In the genomic region with DNA sequence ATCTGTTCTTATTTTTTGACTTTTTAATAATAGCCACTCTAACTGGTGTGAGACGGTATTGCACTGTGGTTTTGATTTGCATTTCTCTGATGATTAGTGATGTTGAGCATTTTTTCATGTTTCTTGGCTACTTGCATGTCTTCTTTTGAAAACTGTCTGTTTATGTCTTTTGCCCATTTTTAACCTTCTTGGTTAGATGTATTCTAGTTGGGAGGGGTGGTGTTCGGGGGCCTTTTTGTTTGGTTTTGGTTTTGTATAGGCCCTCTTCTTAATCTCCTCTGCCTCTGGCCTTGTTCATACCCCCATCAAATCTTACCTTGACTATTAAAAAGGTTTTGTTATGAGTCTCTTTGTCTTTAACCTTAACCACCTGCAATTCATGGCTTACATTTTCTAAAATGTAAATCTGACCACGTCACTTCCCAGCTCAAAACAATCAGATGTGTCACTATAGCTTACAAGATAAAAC, we compare ENCODE assay signal across 19 cellular contexts.
DNase-seq lines count a peak whose midpoint lies in the region; ATAC-seq, FAIRE-seq and TF ChIP-seq lines count a peak whose summit lies in the region.
"Had no signal": no experiment of that assay in that cellular context is flagged by ENCODE, and none has a peak within 500 bp of the region (broad histone marks: within the 10 kb centered on the region; RNA-seq: fewer than 3 reads in every experiment).

No MANE protein-coding gene starts in this region.

- H2BK15ac ChIP-seq in neuronal stem cell (ENCODE audit: low read length) = no peak overlapping the region

- CTCF ChIA-PET in HepG2 (lab: Yijun Ruan, JAX; ENCODE audit: low intra/inter-chr PET ratio, low total read pairs) = no interaction called here

- no TSS peak for BruUV-seq in HepG2 (replicated peaks; lab: Mats Ljungman, UMichigan)

- H3K79me1 ChIP-seq in neuronal stem cell (ENCODE audit: low read depth, low read length) = no peaks in the 10 kb centered on the region

- no peak overlapping the region for H3K4ac ChIP-seq in neuronal stem cell (ENCODE audit: low read length)

- no peak overlapping the region for H2BK5ac ChIP-seq in neuronal stem cell (ENCODE audit: low read length)

- H3K4me3 ChIP-seq in HepG2 (replicated peaks in 1 of 3; ENCODE audit: insufficient read depth in 1 of 3, low read depth in 2 of 3, low read length in 3 of 3) = no peak overlapping the region
- H3K4me3 ChIP-seq in right lobe of liver = no peak overlapping the region
- H3K4me3 ChIP-seq in Karpas-422 (ENCODE audit: low read length) = no peak overlapping the region
- no peak overlapping the region for H3K4me3 ChIP-seq in neuronal stem cell (ENCODE audit: low read length in 2 of 2)
- H3K4me3 ChIP-seq: A549, suprapubic skin, uterus had no signal

- H3K4me2 ChIP-seq in HepG2 (ENCODE audit: low read depth, low read length) (no peak overlapping the region), Karpas-422 (ENCODE audit: low read depth, low read length, poor library complexity, severe bottlenecking) (peak overlapping the region; percentile 2), neuronal stem cell (ENCODE audit: insufficient read depth, low read length, poor library complexity, severe bottlenecking) (no peak overlapping the region)
- H3K4me2 ChIP-seq: A549 had no signal

- H3K9me2 ChIP-seq in Karpas-422 (replicated peaks; ENCODE audit: insufficient read depth, low read length) = no peaks in the 10 kb centered on the region

- H4K20me1 ChIP-seq in HepG2 (ENCODE audit: insufficient read depth, low read length) (no peaks in the 10 kb centered on the region), Karpas-422 (ENCODE audit: insufficient read depth, low read depth, low read length) (no peaks in the 10 kb centered on the region)

- no peak overlapping the region for H2BK12ac ChIP-seq in neuronal stem cell (ENCODE audit: low read length)

- no peak overlapping the region for H2BK120ac ChIP-seq in neuronal stem cell (ENCODE audit: low read depth, low read length)

- no peak for TF ChIP-seq POLR2A in HepG2 (IDR thresholded peaks at IDR 0.05; ENCODE audit: insufficient read depth in 1 of 2, low read depth in 2 of 2, low read length in 2 of 2)
- TF ChIP-seq POLR2A in right lobe of liver (IDR thresholded peaks at IDR 0.05) = no peak

- in situ Hi-C loops in HepG2 (cut with HindIII; ENCODE audit: extremely low pct_ligation_motif_present, low pct_unique_long_range_greater_than_20kb) (no loop called here), G401 (cut with HindIII; ENCODE audit: low sequenced_read_pairs) (no loop called here)

- H3K18ac ChIP-seq in neuronal stem cell (ENCODE audit: low read length) = no peak overlapping the region

- no peak overlapping the region for H4K91ac ChIP-seq in neuronal stem cell (ENCODE audit: low read depth, low read length, poor library complexity)

- H3K36me3 ChIP-seq in HepG2 (replicated peaks in 1 of 2; ENCODE audit: control insufficient read depth in 1 of 2, insufficient read depth in 2 of 2, low read length in 2 of 2) (no peaks in the 10 kb centered on the region), right lobe of liver (no peaks in the 10 kb centered on the region), Karpas-422 (ENCODE audit: insufficient read depth, low read length) (no peaks in the 10 kb centered on the region), neuronal stem cell (replicated peaks in 1 of 2; ENCODE audit: control insufficient read depth in 2 of 2, insufficient read depth in 2 of 2, low read length in 2 of 2) (no peaks in the 10 kb centered on the region)
- H3K36me3 ChIP-seq: suprapubic skin, uterus had no signal

- TF ChIP-seq CTCF in HepG2 (CRISPR knock-in tag; IDR thresholded peaks at IDR 0.05) (no peak), right lobe of liver (IDR thresholded peaks at IDR 0.05) (no peak)

- no peak overlapping the region for H2AK5ac ChIP-seq in neuronal stem cell (ENCODE audit: low read depth, low read length)

- FAIRE-seq in HepG2 (lab: Jason Lieb, UNC) = no peak
- FAIRE-seq: A549, bronchial epithelial cell, endometrium had no signal

- no peak overlapping the region for H3K23ac ChIP-seq in neuronal stem cell (ENCODE audit: low read depth, low read length, poor library complexity)

- no peak for TF ChIP-seq RAD21 in HepG2 (CRISPR knock-in tag; IDR thresholded peaks at IDR 0.05)

- H3K27ac ChIP-seq in HepG2 (ENCODE audit: extremely low read length, insufficient read depth, low read length) = no peak overlapping the region
- no peak overlapping the region for H3K27ac ChIP-seq in right lobe of liver
- no peak overlapping the region for H3K27ac ChIP-seq in Karpas-422 (ENCODE audit: low read length)
- no peak overlapping the region for H3K27ac ChIP-seq in neuronal stem cell (replicated peaks; ENCODE audit: low read length)
- H3K27ac ChIP-seq: A549, suprapubic skin, uterus had no signal

- H3K79me2 ChIP-seq in HepG2 (ENCODE audit: insufficient read depth, low read length) (no peaks in the 10 kb centered on the region), Karpas-422 (ENCODE audit: low read length) (no peaks in the 10 kb centered on the region)

- TF ChIP-seq EP300 in HepG2 (IDR thresholded peaks at IDR 0.05; ENCODE audit: low read depth in 2 of 2, low read length in 2 of 2) = no peak
- TF ChIP-seq EP300 in HepG2 (CRISPR knock-in tag; IDR thresholded peaks at IDR 0.05; ENCODE audit: borderline replicate concordance) = no peak

- WGBS in HepG2 (ENCODE audit: low lambda C conversion rate) = 5% methylated on average over 3 of the region's 3 CpGs
- 93% methylated on average over 3 of the region's 3 CpGs for WGBS in right lobe of liver (ENCODE audit: insufficient coverage, low coverage, low lambda C conversion rate, missing lambda C conversion rate)
- no CpG with 5 or more reads among the region's 3 CpGs for WGBS in neuronal stem cell (ENCODE audit: extremely low coverage in 2 of 2, insufficient read length in 2 of 2, insufficient replicate concordance in 1 of 2), 2 donors

- ATAC-seq in HepG2 (no peak), right lobe of liver (no peak), GM21619 (IDR thresholded peaks at IDR 0.05; ENCODE audit: unreplicated experiment) (peak; percentile 47), GM18909 (IDR thresholded peaks at IDR 0.05; ENCODE audit: poor library complexity, unreplicated experiment) (no peak)
- ATAC-seq: A549 had no signal

- H2AFZ ChIP-seq in HepG2 (ENCODE audit: low read length) (no peak overlapping the region), Karpas-422 (ENCODE audit: low read length) (no peak overlapping the region), neuronal stem cell (ENCODE audit: low read length) (no peak overlapping the region)

- no peaks in the 10 kb centered on the region for H3K4me1 ChIP-seq in HepG2 (ENCODE audit: insufficient read depth, low read length)
- no peaks in the 10 kb centered on the region for H3K4me1 ChIP-seq in right lobe of liver
- H3K4me1 ChIP-seq in Karpas-422 (ENCODE audit: low read length) = peaks cover 4% of the 10 kb centered on the region
- no peaks in the 10 kb centered on the region for H3K4me1 ChIP-seq in neuronal stem cell (ENCODE audit: control insufficient read depth in 2 of 2, insufficient read depth in 1 of 2, low read depth in 1 of 2, low read length in 2 of 2)
- H3K4me1 ChIP-seq: A549, suprapubic skin, uterus had no signal

- H3K14ac ChIP-seq in neuronal stem cell (ENCODE audit: low read length) = no peak overlapping the region

- H3K27me3 ChIP-seq in HepG2 (ENCODE audit: control insufficient read depth in 1 of 2, insufficient read depth in 2 of 2, low read length in 2 of 2) (peaks cover 0 to under 1% of the 10 kb centered on the region in 2 experiments; a peak in 1 of 5 replicates), right lobe of liver (no peaks in the 10 kb centered on the region), Karpas-422 (ENCODE audit: low read length) (no peaks in the 10 kb centered on the region), neuronal stem cell (ENCODE audit: control insufficient read depth in 3 of 3, insufficient read depth in 3 of 3, low read depth in 1 of 3, low read length in 3 of 3) (no peaks in the 10 kb centered on the region)
- H3K27me3 ChIP-seq: suprapubic skin, uterus had no signal

- H4K8ac ChIP-seq in neuronal stem cell (ENCODE audit: low read depth, low read length) = no peak overlapping the region

- H3K9me3 ChIP-seq in HepG2 (ENCODE audit: low read length) = no peaks in the 10 kb centered on the region
- H3K9me3 ChIP-seq in right lobe of liver = no peaks in the 10 kb centered on the region
- no peaks in the 10 kb centered on the region for H3K9me3 ChIP-seq in Karpas-422 (ENCODE audit: low read length)
- no peaks in the 10 kb centered on the region for H3K9me3 ChIP-seq in neuronal stem cell (replicated peaks in 1 of 2; ENCODE audit: control insufficient read depth in 2 of 2, insufficient read depth in 1 of 2, low read depth in 1 of 2, low read length in 2 of 2)
- H3K9me3 ChIP-seq: A549, suprapubic skin, uterus had no signal

- H3K9ac ChIP-seq in HepG2 (ENCODE audit: insufficient read depth, low read depth, low read length) (no peak overlapping the region), Karpas-422 (ENCODE audit: low read length) (no peak overlapping the region), neuronal stem cell (ENCODE audit: low read depth, low read length, poor library complexity) (no peak overlapping the region)

- intact Hi-C loops in HepG2 (cut with micrococcal nuclease; ENCODE audit: unreplicated experiment) (no loop called here), right lobe of liver (cut with DNase I) (no loop called here)

- DNase-seq in HepG2 (ENCODE audit: low spot score) (no peak), right lobe of liver (no peak), Karpas-422 (no peak), NCI-H2196 (lab: John Stamatoyannopoulos, UW; ENCODE audit: unreplicated experiment) (no peak), neuronal stem cell (ENCODE audit: low spot score) (no peak), G401 (ENCODE audit: low spot score) (no peak)
- DNase-seq: activated T-cell treated with anti-CD3 and anti-CD28 coated beads for 4 hours, cortex of kidney, naive B cell, NCI-H2107, NCI-H524 treated with DMSO at 0.1 percent for 48 hours, Right ventricle myocardium superior, uterus had no signal

- POLR2A ChIA-PET in HepG2 (lab: Yijun Ruan, JAX) = no interaction called here

TF ChIP-seq in HepG2, 621 proteins besides CTCF, POLR2A, EP300 and RAD21 (continues in another document):
- no peak for TF ChIP-seq ZNF10 (CRISPR knock-in tag; IDR thresholded peaks at IDR 0.05; ENCODE audit: borderline replicate concordance, low read depth)
- TF ChIP-seq CREB1 (IDR thresholded peaks at IDR 0.05) = peak; percentile 38; the same call in 1 of the 2 replicates
- TF ChIP-seq CREB1 (CRISPR knock-in tag; IDR thresholded peaks at IDR 0.05) = no peak
